In genomic region chr12:122499991-122500684, GRCh38 we compare ENCODE assay signal across 7 cellular contexts. TPM values are rescaled to one million over a fixed set of nuclear protein-coding genes. Genes with fewer than 3 reads are reported as not detected.
DNase-seq lines count a peak whose midpoint lies in the region; ATAC-seq and TF ChIP-seq lines count a peak whose summit lies in the region.

No MANE protein-coding gene starts in this region.

- DNase-seq in NCI-H2081 (lab: John Stamatoyannopoulos, UW) (peak; percentile 60 to 82), chondrocyte (ENCODE audit: low spot score) (no peak), left colon (peak; percentile 59 to 72)
- DNase-seq in stimulated activated CD4-positive, alpha-beta T cell treated with anti-CD3 and anti-CD28 coated beads, Interleukin-4, amount 100 ng/mL, for 48 hours (ENCODE audit: low read depth in 2 of 2): peak; percentile 15 to 26

- TF ChIP-seq CTCF in WI38 (IDR thresholded peaks at IDR 0.05; ENCODE audit: low read depth, low read length): no peak
- TF ChIP-seq CTCF in chondrocyte (IDR thresholded peaks at IDR 0.05): no peak

- H3K4me3 ChIP-seq in WI38 (ENCODE audit: low read depth, low read length): peak overlapping the region; percentile 84

- ATAC-seq in GM18511 (IDR thresholded peaks at IDR 0.05; ENCODE audit: unreplicated experiment) (peak; percentile 28), HG02981 (IDR thresholded peaks at IDR 0.05; ENCODE audit: unreplicated experiment) (peak; percentile 7), left colon (peak; percentile 72)

- peak overlapping the region; percentile 90 for H3K4me3 Mint-ChIP-seq in chondrocyte (ENCODE audit: unreplicated experiment)

- peaks cover 16% of the 10 kb centered on the region for H3K36me3 Mint-ChIP-seq in chondrocyte (ENCODE audit: low read depth)

- H3K27me3 Mint-ChIP-seq in chondrocyte (ENCODE audit: low read depth): no peaks in the 10 kb centered on the region

- peaks cover 42% of the 10 kb centered on the region for H3K4me1 Mint-ChIP-seq in chondrocyte (ENCODE audit: low read depth)

- no peaks in the 10 kb centered on the region for H3K9me3 Mint-ChIP-seq in chondrocyte (ENCODE audit: low read depth)

- H3K27ac Mint-ChIP-seq in chondrocyte (ENCODE audit: unreplicated experiment): peak overlapping the region; percentile 100

- intact Hi-C loops in left colon (cut with DNase I, micrococcal nuclease): no loop called here

RNA-seq across cellular contexts. Expression of gene ZCCHC8, which starts 0.6 kb away (rescaled TPM):
- 16.8 to 21.8 TPM (median 20.2 TPM) in 3 replicates for total RNA-seq in chondrocyte
- total RNA-seq in left colon: 10 to 100 TPM; 18.7 to 20.0 TPM

RNA-seq across cellular contexts. Expression of gene RSRC2, which starts 26.6 kb away (rescaled TPM):
- total RNA-seq in chondrocyte: 50.7 to 61.5 TPM (median 51.0 TPM) in 3 replicates
- 10 to 100 TPM; 49.4 to 67.4 TPM for total RNA-seq in left colon

RNA-seq across cellular contexts. Expression of gene KNTC1, which starts 26.9 kb away (rescaled TPM):
- total RNA-seq in chondrocyte: 9.2 to 22.6 TPM (median 11.8 TPM) in 3 replicates
- total RNA-seq in left colon: 10 to 100 TPM; 10.1 to 17.5 TPM

Comparison
In these comparisons a context has a peak if more than half of its experiments do, and no peak if none do; other contexts are left out.
1. ATAC-seq: peak in every context shown above with its lines; median percentile 72 in left colon; 28 in GM18511; 7 in HG02981.